ENCODE assay signal across 8 cellular contexts in genomic region chr14:24271134-24271833, GRCh38. TPM values are rescaled to one million over a fixed set of nuclear protein-coding genes. Genes with fewer than 3 reads are reported as not detected.
A peak's percentile ranks its signal among the peaks of the same experiment; 100 is the strongest.
DNase-seq lines count a peak whose midpoint lies in the region; ATAC-seq and TF ChIP-seq lines count a peak whose summit lies in the region.

TSS of gene RABGGTA (minus strand) at chr14:24271597. CDS start at chr14:24271115, 482 bp downstream.

- ATAC-seq in GM19025 (IDR thresholded peaks at IDR 0.05; ENCODE audit: low read depth, unreplicated experiment): peak; percentile 88
- peak; percentile 83 for ATAC-seq in HG03342 (IDR thresholded peaks at IDR 0.05; ENCODE audit: unreplicated experiment)

- peak; percentile 86 for DNase-seq in AG10803 (ENCODE audit: low read depth)
- peak; percentile 91 for DNase-seq in NCI-H345 treated with DMSO at 0.1 percent for 48 hours (lab: John Stamatoyannopoulos, UW; ENCODE audit: unreplicated experiment)
- peak; percentile 88 for DNase-seq in activated CD4-positive, CD25-positive, alpha-beta regulatory T cell treated with anti-CD3 and anti-CD28 coated beads, Interleukin-2, amount 50 U/mL, for 72 hours
- peak; percentile 94 for DNase-seq in cerebellum (ENCODE audit: low spot score)
- DNase-seq in kidney glomerular epithelial cell (lab: John Stamatoyannopoulos, UW): peak; percentile 80
- DNase-seq in stimulated activated CD4-positive, alpha-beta T cell treated with anti-CD3 and anti-CD28 coated beads, Interleukin-1b, Interleukin-23, amount 100 ng/mL, for 1 hour (ENCODE audit: low read depth in 2 of 2): peak; percentile 69 to 85

- TF ChIP-seq CTCF in AG10803 (conservative IDR thresholded peaks at IDR 0.05; ENCODE audit: low read length): peak; percentile 64

- peak within 1 kb of the TSS; percentile 97 for H3K4me3 ChIP-seq in AG10803 (ENCODE audit: low read length)

RNA-seq across cellular contexts. Expression of gene RABGGTA, which starts in this region (rescaled TPM):
- 17.2 TPM for total RNA-seq in cerebellum

Comparison
In these comparisons a context has a peak if more than half of its experiments do, and no peak if none do; other contexts are left out.
1. Peak in every context shown above with its lines: DNase-seq, ATAC-seq and H3K4me3 ChIP-seq.